1 cellular context compared by ENCODE assay signal in genomic region chr20:46251211-46251673, GRCh38.
TF ChIP-seq lines count a peak whose summit lies in the region.

No MANE protein-coding gene starts in this region.

TF ChIP-seq in H1, 55 proteins besides CTCF, POLR2A, EP300 and RAD21:
- TF ChIP-seq SAP30 (IDR thresholded peaks at IDR 0.05; ENCODE audit: insufficient read depth, insufficient replicate concordance, low read length) (no peak), JUN (IDR thresholded peaks at IDR 0.05; ENCODE audit: low read depth, low read length) (no peak), USF2 (IDR thresholded peaks at IDR 0.05; ENCODE audit: low read length) (peak; percentile 28; the same call in 1 of the 2 replicates), ATF3 (IDR thresholded peaks at IDR 0.05; ENCODE audit: insufficient read depth, low read depth, low read length) (no peak), CTBP2 (IDR thresholded peaks at IDR 0.05; ENCODE audit: borderline replicate concordance, insufficient read depth, insufficient read length, low read length) (peak; percentile 65), SUZ12 (IDR thresholded peaks at IDR 0.05; ENCODE audit: low read length) (peak; percentile 33; the same call in 1 of the 2 replicates), HDAC2 (IDR thresholded peaks at IDR 0.05; ENCODE audit: borderline replicate concordance in 1 of 2, low read depth in 2 of 2, low read length in 2 of 2) (peak in 1 of 2 experiments; percentile 53; a peak in 1 of 4 replicates), MAFK (IDR thresholded peaks at IDR 0.05; ENCODE audit: low read depth, low read length) (no peak), KDM4A (IDR thresholded peaks at IDR 0.05; ENCODE audit: low read depth, low read length, severe bottlenecking) (peak; percentile 76), ZNF274 (IDR thresholded peaks at IDR 0.05; ENCODE audit: borderline replicate concordance, extremely low read depth, low read length) (no peak), MAX (IDR thresholded peaks at IDR 0.05) (peak; percentile 36), CREB1 (IDR thresholded peaks at IDR 0.05) (peak; percentile 40; the same call in 1 of the 2 replicates), SIX5 (IDR thresholded peaks at IDR 0.05; ENCODE audit: low read depth, low read length) (no peak), SIN3A (conservative IDR thresholded peaks at IDR 0.05 in 1 of 2, IDR thresholded peaks at IDR 0.05 in 1 of 2; ENCODE audit: low read depth in 1 of 2, low read length in 2 of 2) (peak; percentile 75 to 83; a peak in 3 of 4 replicates), EZH2 (IDR thresholded peaks at IDR 0.05; ENCODE audit: low read depth, low read length, severe bottlenecking) (no peak), KDM1A (IDR thresholded peaks at IDR 0.05; ENCODE audit: borderline replicate concordance, low read length) (no peak), HDAC6 (IDR thresholded peaks at IDR 0.05; ENCODE audit: low read depth, low read length) (no peak), EGR1 (IDR thresholded peaks at IDR 0.05; ENCODE audit: borderline replicate concordance, low read depth, low read length) (no peak; the same call in 1 of the 2 replicates)
